ENCODE assay signal across 18 cellular contexts in genomic region chr11:17528906-17529813, GRCh38. TPM values are rescaled to one million over a fixed set of nuclear protein-coding genes. Genes with fewer than 3 reads are reported as not detected.
DNase-seq lines count a peak whose midpoint lies in the region; ATAC-seq and TF ChIP-seq lines count a peak whose summit lies in the region.
"Had no signal": no experiment of that assay in that cellular context is flagged by ENCODE, and none has a peak within 500 bp of the region (broad histone marks: within the 10 kb centered on the region; RNA-seq: fewer than 3 reads in every experiment).

No MANE protein-coding gene starts in this region.

- DNase-seq in Right ventricle myocardium superior, result peak; percentile 37
- DNase-seq in left ventricle myocardium inferior, result no peak
- DNase-seq in NCI-H2081 (lab: John Stamatoyannopoulos, UW), result peak; percentile 49 to 79
- peak; percentile 29 for DNase-seq in cerebellum (ENCODE audit: low spot score)
- peak; percentile 9 for DNase-seq in skeletal muscle cell (ENCODE audit: low read depth)
- no peak for DNase-seq in H4 (ENCODE audit: low spot score)
- no peak for DNase-seq in erythroblast (lab: John Stamatoyannopoulos, UW)
- DNase-seq: activated CD4-positive, alpha-beta T cell treated with anti-CD3 and anti-CD28 coated beads for 1 hour; activated effector memory CD4-positive, alpha-beta T cell treated with Interleukin-2 at 50 U/mL for 16 hours; CD4-positive, CD25-positive, alpha-beta regulatory T cell; GDM1; MG63; stimulated activated CD4-positive, alpha-beta T cell treated with anti-CD3 and anti-CD28 coated beads, Interleukin-1b, Interleukin-23, amount 100 ng/mL, for 48 hours; T-helper 2 cell had no signal

- no peak for TF ChIP-seq CTCF in left ventricle myocardium inferior (IDR thresholded peaks at IDR 0.05; ENCODE audit: borderline replicate concordance)

- no peak for TF ChIP-seq POLR2A in erythroblast (IDR thresholded peaks at IDR 0.05; ENCODE audit: low read length)

- H3K4me1 ChIP-seq in left ventricle myocardium inferior, result peaks cover 14% of the 10 kb centered on the region

- no peak overlapping the region for H3K27ac ChIP-seq in left ventricle myocardium inferior (replicated peaks)
- H3K27ac ChIP-seq: neutrophil had no signal

- intact Hi-C loops in Right ventricle myocardium superior (cut with DNase I) (no loop called here), left ventricle myocardium inferior (cut with micrococcal nuclease) (no loop called here)

- H3K9me3 ChIP-seq in left ventricle myocardium inferior (replicated peaks), result no peaks in the 10 kb centered on the region
- H3K9me3 ChIP-seq: MG63, neutrophil had no signal

- peak; percentile 56 for ATAC-seq in Right ventricle myocardium superior (ENCODE audit: poor library complexity)
- ATAC-seq in HG03354 (IDR thresholded peaks at IDR 0.05; ENCODE audit: poor library complexity, severe bottlenecking, unreplicated experiment), result no peak

- H3K36me3 ChIP-seq in left ventricle myocardium inferior, result no peaks in the 10 kb centered on the region
- H3K36me3 ChIP-seq: MG63, neutrophil had no signal

- peaks cover 18% of the 10 kb centered on the region for H3K27me3 ChIP-seq in left ventricle myocardium inferior (ENCODE audit: low read depth)
- H3K27me3 ChIP-seq: MG63, neutrophil had no signal

- H3K4me3 ChIP-seq in left ventricle myocardium inferior, result no peak overlapping the region
- H3K4me3 ChIP-seq in skeletal muscle cell (ENCODE audit: low read depth, low read length), result no peak overlapping the region
- H3K4me3 ChIP-seq: GM23338, MG63 had no signal

RNA-seq across cellular contexts. Expression of gene USH1C, which starts 15.1 kb away (rescaled TPM):
- total RNA-seq in Right ventricle myocardium superior (0.78 TPM), left ventricle myocardium inferior (not detected), cerebellum (0.27 TPM)
- total RNA-seq in H4 (2014; rRNA removed; shearing (Covaris generic)), result not detected in 2 replicates
- total RNA-seq: A673; CD4-positive, CD25-positive, alpha-beta regulatory T cell had no signal

RNA-seq across cellular contexts. Expression of gene OTOG, which starts 17.9 kb away (rescaled TPM):
- total RNA-seq in Right ventricle myocardium superior (not detected), left ventricle myocardium inferior (not detected), cerebellum (0.91 TPM)
- total RNA-seq in H4 (2014; rRNA removed; shearing (Covaris generic)), result not detected in 2 replicates
- total RNA-seq: A673; CD4-positive, CD25-positive, alpha-beta regulatory T cell had no signal

RNA-seq across cellular contexts. Expression of gene ABCC8, which starts 52.5 kb away (rescaled TPM):
- 0.91 TPM for total RNA-seq in Right ventricle myocardium superior
- total RNA-seq in left ventricle myocardium inferior, result 1.1 TPM
- total RNA-seq in cerebellum, result 29.0 TPM
- not detected in 2 replicates for total RNA-seq in H4 (2014; rRNA removed; shearing (Covaris generic))
- total RNA-seq: A673; CD4-positive, CD25-positive, alpha-beta regulatory T cell had no signal

Comparison
In these comparisons a context has a peak if more than half of its experiments do, and no peak if none do; other contexts are left out.
1. DNase-seq: peak in Right ventricle myocardium superior (single experiment), NCI-H2081 (2 of 2), cerebellum (single experiment) and skeletal muscle cell (single experiment); none in left ventricle myocardium inferior (single experiment), H4 (single experiment) and erythroblast (0 of 2).
2. RNA of gene ABCC8, which starts 52.5 kb away (total RNA-seq): 29.0 TPM in cerebellum (single experiment); 1.1 TPM in left ventricle myocardium inferior (single experiment), 0.91 TPM in Right ventricle myocardium superior (single experiment) and not detected in H4; every median in the first group is over 10 times any median in the second.